In genomic region chr15:77974098-77974414, GRCh38 we compare ENCODE assay signal across 11 cellular contexts.
DNase-seq lines count a peak whose midpoint lies in the region; ATAC-seq, FAIRE-seq and TF ChIP-seq lines count a peak whose summit lies in the region.
"Had no signal": no experiment of that assay in that cellular context is flagged by ENCODE, and none has a peak within 500 bp of the region (broad histone marks: within the 10 kb centered on the region; RNA-seq: fewer than 3 reads in every experiment).

No MANE protein-coding gene starts in this region.

- in situ Hi-C loops in IMR-90 (cut with MboI; ENCODE audit: low sequenced_read_pairs), result loop anchor here (25.0 kb wide), 1 partner anchor 463 kb away; the partner anchor contains the start of gene IREB2

- no peak overlapping the region for H2BK20ac ChIP-seq in IMR-90 (ENCODE audit: low read depth, low read length)

- peak; percentile 75 for ATAC-seq in IMR-90 (ENCODE audit: low read depth)
- ATAC-seq in activated CD4-positive, alpha-beta T cell treated with anti-CD3 and anti-CD28 coated beads for 36 hours, result no peak

- H3K4me1 Mint-ChIP-seq in activated CD4-positive, alpha-beta T cell treated with anti-CD3 and anti-CD28 coated beads for 36 hours, result no peaks in the 10 kb centered on the region
- H3K4me1 Mint-ChIP-seq: CD14-positive monocyte had no signal

- H3K9me3 ChIP-seq in IMR-90 (ENCODE audit: control insufficient read depth, insufficient read depth, low read length) (no peaks in the 10 kb centered on the region), endothelial cell of umbilical vein (replicated peaks; ENCODE audit: control insufficient read depth, insufficient read depth, low read length) (no peaks in the 10 kb centered on the region), mesenchymal stem cell (ENCODE audit: control insufficient read depth, low read length) (no peaks in the 10 kb centered on the region)
- H3K9me3 ChIP-seq: thoracic aorta had no signal

- POLR2A ChIA-PET in IMR-90 (lab: Charles Lee; ENCODE audit: unreplicated experiment), result no interaction called here
- POLR2A ChIA-PET in endothelial cell of umbilical vein (lab: Charles Lee), result no interaction called here
- POLR2A ChIA-PET in activated CD4-positive, alpha-beta T cell treated with anti-CD3 and anti-CD28 coated beads for 36 hours (lab: Charles Lee), result no interaction called here

- TF ChIP-seq POLR2A in IMR-90 (IDR thresholded peaks at IDR 0.05; ENCODE audit: low read depth, low read length) (no peak), endothelial cell of umbilical vein (IDR thresholded peaks at IDR 0.05; ENCODE audit: low read depth, low read length) (no peak)

- H3K27me3 ChIP-seq in IMR-90 (ENCODE audit: control insufficient read depth, insufficient read depth, low read length), result peaks cover 4% of the 10 kb centered on the region
- H3K27me3 ChIP-seq in endothelial cell of umbilical vein (ENCODE audit: control insufficient read depth in 2 of 2, insufficient read depth in 2 of 2, low read length in 2 of 2), result no peaks in the 10 kb centered on the region
- H3K27me3 ChIP-seq in mesenchymal stem cell (ENCODE audit: control insufficient read depth in 1 of 2, insufficient read depth in 1 of 2, low read length in 2 of 2), result no peaks in the 10 kb centered on the region

- H3K4me1 ChIP-seq in IMR-90 (ENCODE audit: control insufficient read depth, insufficient read depth, low read length) (peaks cover 13% of the 10 kb centered on the region), endothelial cell of umbilical vein (ENCODE audit: control insufficient read depth, extremely low read depth, insufficient read depth, low read length) (peaks cover 2% of the 10 kb centered on the region), mesenchymal stem cell (ENCODE audit: control insufficient read depth, insufficient read depth, low read depth, low read length) (peaks cover 20% of the 10 kb centered on the region)

- no peak overlapping the region for H3K56ac ChIP-seq in IMR-90 (ENCODE audit: extremely low read depth, insufficient read depth, low read length)

- H3K4me3 ChIP-seq in IMR-90 (ENCODE audit: insufficient read depth, low read depth, low read length), result no peak overlapping the region
- no peak overlapping the region for H3K4me3 ChIP-seq in endothelial cell of umbilical vein (replicated peaks in 1 of 3; ENCODE audit: insufficient read depth in 1 of 3, low read depth in 1 of 3, low read length in 3 of 3)
- H3K4me3 ChIP-seq in mesenchymal stem cell (ENCODE audit: insufficient read depth in 1 of 2, low read depth in 1 of 2, low read length in 2 of 2), result no peak overlapping the region
- H3K4me3 ChIP-seq: thoracic aorta had no signal

- no peaks in the 10 kb centered on the region for H3K27me3 Mint-ChIP-seq in activated CD4-positive, alpha-beta T cell treated with anti-CD3 and anti-CD28 coated beads for 36 hours

- H3K36me3 ChIP-seq in IMR-90 (ENCODE audit: control insufficient read depth, insufficient read depth, low read length) (no peaks in the 10 kb centered on the region), endothelial cell of umbilical vein (ENCODE audit: control insufficient read depth in 2 of 2, extremely low read depth in 1 of 2, insufficient read depth in 2 of 2, low read length in 2 of 2) (no peaks in the 10 kb centered on the region), mesenchymal stem cell (ENCODE audit: control insufficient read depth in 1 of 2, insufficient read depth in 2 of 2, low read depth in 1 of 2, low read length in 2 of 2) (no peaks in the 10 kb centered on the region)
- H3K36me3 ChIP-seq: thoracic aorta had no signal

- no peak overlapping the region for H3K27ac ChIP-seq in IMR-90 (ENCODE audit: insufficient read depth, low read length)
- no peak overlapping the region for H3K27ac ChIP-seq in endothelial cell of umbilical vein (ENCODE audit: insufficient read depth, low read depth, low read length)
- no peak overlapping the region for H3K27ac ChIP-seq in mesenchymal stem cell (ENCODE audit: low read length, poor library complexity, severe bottlenecking)
- H3K27ac ChIP-seq: thoracic aorta had no signal

- no peak overlapping the region for H3K23ac ChIP-seq in IMR-90 (ENCODE audit: low read depth, low read length)
- no peak overlapping the region for H3K23ac ChIP-seq in mesenchymal stem cell (ENCODE audit: low read length in 2 of 2)

- H3K4me3 Mint-ChIP-seq in activated CD4-positive, alpha-beta T cell treated with anti-CD3 and anti-CD28 coated beads for 36 hours, result no peak overlapping the region
- H3K4me3 Mint-ChIP-seq: CD14-positive monocyte had no signal

- FAIRE-seq in endothelial cell of umbilical vein (lab: Jason Lieb, UNC) (peak; percentile 69), D721Med (lab: Jason Lieb, UNC) (no peak)

- H3K9ac ChIP-seq in IMR-90 (ENCODE audit: low read depth, low read length) (no peak overlapping the region), endothelial cell of umbilical vein (replicated peaks; ENCODE audit: extremely low read depth, insufficient read depth, low read length) (no peak overlapping the region), mesenchymal stem cell (ENCODE audit: low read length) (no peak overlapping the region)

- H3K79me2 ChIP-seq in endothelial cell of umbilical vein (ENCODE audit: control insufficient read depth, insufficient read depth, low read length), result no peaks in the 10 kb centered on the region

- WGBS in IMR-90 (ENCODE audit: extremely low coverage in 2 of 2, insufficient read length in 1 of 2), 2 experiments, result no CpG with 5 or more reads among the region's 6 CpGs
- 83% methylated on average over 6 of the region's 6 CpGs for WGBS in mesenchymal stem cell

- dilution Hi-C loops in IMR-90 (cut with HindIII; ENCODE audit: low sequenced_read_pairs, unreplicated experiment) (no loop called here), endothelial cell of umbilical vein (cut with MboI; ENCODE audit: extremely low pct_ligation_motif_present, low sequenced_read_pairs) (no loop called here)

- no peak for TF ChIP-seq CTCF in IMR-90 (conservative IDR thresholded peaks at IDR 0.05; ENCODE audit: low read depth, low read length)
- no peak for TF ChIP-seq CTCF in endothelial cell of umbilical vein (IDR thresholded peaks at IDR 0.05; ENCODE audit: extremely low read depth in 1 of 2, insufficient read depth in 1 of 2, low read depth in 1 of 2, low read length in 2 of 2)
- no peak for TF ChIP-seq CTCF in D721Med (IDR thresholded peaks at IDR 0.05; ENCODE audit: insufficient read depth, missing control alignments)

- H2BK5ac ChIP-seq in IMR-90 (ENCODE audit: low read depth, low read length, poor library complexity, severe bottlenecking), result no peak overlapping the region
- H2BK5ac ChIP-seq in mesenchymal stem cell (ENCODE audit: low read depth, low read length, poor library complexity, severe bottlenecking), result no peak overlapping the region

- DNase-seq in A172 (ENCODE audit: low spot score) (peak; percentile 79), IMR-90 (peak; percentile 56), endothelial cell of umbilical vein (ENCODE audit: low read depth, low spot score) (no peak), mesenchymal stem cell (peak; percentile 45), NCI-H1048 (lab: John Stamatoyannopoulos, UW) (no peak), D721Med (ENCODE audit: insufficient read length, low spot score) (no peak), SIG-M5 treated with dmso at 0.1 percent for 504 hours (lab: John Stamatoyannopoulos, UW; ENCODE audit: unreplicated experiment) (no peak)
- no peak for DNase-seq in activated CD4-positive, alpha-beta T cell treated with anti-CD3 and anti-CD28 coated beads for 36 hours

- no peak overlapping the region for H2BK15ac ChIP-seq in IMR-90 (ENCODE audit: low read depth, low read length)
- no peak overlapping the region for H2BK15ac ChIP-seq in mesenchymal stem cell (ENCODE audit: low read depth, poor library complexity, severe bottlenecking)

- H3K27ac Mint-ChIP-seq in activated CD4-positive, alpha-beta T cell treated with anti-CD3 and anti-CD28 coated beads for 36 hours, result no peak overlapping the region
- H3K27ac Mint-ChIP-seq: progenitor cell of endocrine pancreas had no signal

- BruUV-seq in IMR-90 (replicated peaks; lab: Mats Ljungman, UMichigan) (no TSS peak), endothelial cell of umbilical vein (replicated peaks; lab: Mats Ljungman, UMichigan) (no TSS peak)

- H2BK120ac ChIP-seq in IMR-90 (ENCODE audit: low read depth, low read length), result no peak overlapping the region
- no peak overlapping the region for H2BK120ac ChIP-seq in mesenchymal stem cell (ENCODE audit: low read depth, low read length)

- H3K36me3 Mint-ChIP-seq in activated CD4-positive, alpha-beta T cell treated with anti-CD3 and anti-CD28 coated beads for 36 hours (ENCODE audit: low read depth), result no peaks in the 10 kb centered on the region
- H3K36me3 Mint-ChIP-seq: CD14-positive monocyte had no signal

- H4K20me1 ChIP-seq in IMR-90 (ENCODE audit: insufficient read depth, low read length), result no peaks in the 10 kb centered on the region
- H4K20me1 ChIP-seq in endothelial cell of umbilical vein (replicated peaks; ENCODE audit: control insufficient read depth, extremely low read depth, insufficient read depth, low read length), result no peaks in the 10 kb centered on the region

- H3K14ac ChIP-seq in IMR-90 (replicated peaks; ENCODE audit: low read depth, low read length) (peak overlapping the region; percentile 41; the same call in 1 of the 2 replicates), mesenchymal stem cell (ENCODE audit: low read length in 2 of 2) (peak overlapping the region in 1 of 2 experiments; percentile 53)

- H3K4ac ChIP-seq in IMR-90 (ENCODE audit: low read depth, low read length) (no peak overlapping the region; the same call in 1 of the 2 replicates), mesenchymal stem cell (ENCODE audit: low read depth in 1 of 2, low read length in 2 of 2) (no peak overlapping the region)

- CTCF ChIA-PET in IMR-90 (lab: Yijun Ruan, JAX), result no interaction called here
- CTCF ChIA-PET in endothelial cell of umbilical vein (lab: Charles Lee), result no interaction called here
- CTCF ChIA-PET in activated CD4-positive, alpha-beta T cell treated with anti-CD3 and anti-CD28 coated beads for 36 hours (lab: Charles Lee), result no interaction called here

- intact Hi-C loops in IMR-90 (cut with micrococcal nuclease) (no loop called here), endothelial cell of umbilical vein (cut with micrococcal nuclease) (no loop called here)
- intact Hi-C loops in activated CD4-positive, alpha-beta T cell treated with anti-CD3 and anti-CD28 coated beads for 36 hours (cut with DNase I, micrococcal nuclease), result no loop called here

- no peak overlapping the region for H3K4me2 ChIP-seq in IMR-90 (ENCODE audit: low read depth, low read length)
- no peak overlapping the region for H3K4me2 ChIP-seq in endothelial cell of umbilical vein (ENCODE audit: insufficient read depth, low read length)
- no peak overlapping the region for H3K4me2 ChIP-seq in mesenchymal stem cell (ENCODE audit: low read length, poor library complexity, severe bottlenecking)

- no peak overlapping the region for H2AK5ac ChIP-seq in IMR-90 (ENCODE audit: low read depth, low read length)
- H2AK5ac ChIP-seq in mesenchymal stem cell (ENCODE audit: low read length, severe bottlenecking), result no peak overlapping the region

- H3K9me3 Mint-ChIP-seq in activated CD4-positive, alpha-beta T cell treated with anti-CD3 and anti-CD28 coated beads for 36 hours (ENCODE audit: low read depth), result no peaks in the 10 kb centered on the region

- H4K8ac ChIP-seq in IMR-90 (ENCODE audit: low read depth in 2 of 2, low read length in 2 of 2), result no peak overlapping the region; a peak in 1 of 4 replicates
- peak overlapping the region; percentile 5 for H4K8ac ChIP-seq in mesenchymal stem cell (ENCODE audit: low read length)

- H4K91ac ChIP-seq in IMR-90 (ENCODE audit: insufficient read depth, low read depth, low read length), result no peak overlapping the region
- H4K91ac ChIP-seq in mesenchymal stem cell (ENCODE audit: low read length), result no peak overlapping the region

- peak overlapping the region; percentile 43 for H2AFZ ChIP-seq in IMR-90 (replicated peaks; ENCODE audit: low read length, poor library complexity)
- H2AFZ ChIP-seq in endothelial cell of umbilical vein (ENCODE audit: low read depth, low read length), result no peak overlapping the region
- H2AFZ ChIP-seq in mesenchymal stem cell (ENCODE audit: low read depth, low read length), result no peak overlapping the region

- H2AK9ac ChIP-seq in IMR-90 (replicated peaks; ENCODE audit: low read depth, low read length, poor library complexity), result peak overlapping the region; percentile 72

- H2BK12ac ChIP-seq in mesenchymal stem cell (ENCODE audit: low read length in 2 of 2), result no peak overlapping the region

- no peak overlapping the region for H4K5ac ChIP-seq in IMR-90 (ENCODE audit: low read depth, low read length)

- H3K9me1 ChIP-seq in IMR-90 (ENCODE audit: insufficient read depth, low read length), result no peaks in the 10 kb centered on the region
- H3K9me1 ChIP-seq in endothelial cell of umbilical vein (replicated peaks; ENCODE audit: control insufficient read depth, extremely low read depth, insufficient read depth, low read length), result no peaks in the 10 kb centered on the region

- H3K79me1 ChIP-seq in IMR-90 (ENCODE audit: low read depth in 1 of 2, low read length in 2 of 2), result no peaks in the 10 kb centered on the region
- no peaks in the 10 kb centered on the region for H3K79me1 ChIP-seq in mesenchymal stem cell (replicated peaks; ENCODE audit: low read length, poor library complexity, severe bottlenecking)

- no peak overlapping the region for H3K18ac ChIP-seq in IMR-90 (ENCODE audit: low read depth, low read length)
- H3K18ac ChIP-seq in mesenchymal stem cell (ENCODE audit: low read depth in 1 of 2, low read length in 2 of 2), result no peak overlapping the region

- TF ChIP-seq RAD21 in IMR-90 (IDR thresholded peaks at IDR 0.05; ENCODE audit: low read length), result no peak

Comparison
In these comparisons a context has a peak if more than half of its experiments do, and no peak if none do; other contexts are left out.
1. DNase-seq: peak in A172 (single experiment), IMR-90 (single experiment) and mesenchymal stem cell (single experiment); none in endothelial cell of umbilical vein (single experiment), NCI-H1048 (single experiment), D721Med (single experiment), activated CD4-positive, alpha-beta T cell treated with anti-CD3 and anti-CD28 coated beads for 36 hours (single experiment) and SIG-M5 treated with dmso at 0.1 percent for 504 hours (single experiment).